Comparison of ENCODE assay signal across 13 cellular contexts in genomic region chr10:119283387-119283786, GRCh38.
DNase-seq lines count a peak whose midpoint lies in the region; ATAC-seq and TF ChIP-seq lines count a peak whose summit lies in the region.
"Had no signal": no experiment of that assay in that cellular context is flagged by ENCODE, and none has a peak within 500 bp of the region (broad histone marks: within the 10 kb centered on the region; RNA-seq: fewer than 3 reads in every experiment).

No MANE protein-coding gene starts in this region.

- H3K9me3 Mint-ChIP-seq in CD4-positive, alpha-beta memory T cell: peaks cover 0 to 2% (median 0%) of the 10 kb centered on the region in 8 donors

- H3K27me3 Mint-ChIP-seq in CD4-positive, alpha-beta memory T cell: no peaks in the 10 kb centered on the region

- H3K4me1 ChIP-seq in CD4-positive, alpha-beta memory T cell (ENCODE audit: insufficient read depth, low read length): peaks cover 70% of the 10 kb centered on the region
- H3K4me1 ChIP-seq in adrenal gland (replicated peaks in 1 of 2) (peaks cover 31 to 62% of the 10 kb centered on the region in 2 donors), ovary (ENCODE audit: insufficient read depth) (peaks cover 50% of the 10 kb centered on the region)

- no peak overlapping the region for H3K4me3 ChIP-seq in CD4-positive, alpha-beta memory T cell (ENCODE audit: low read length in 2 of 2)
- H3K4me3 ChIP-seq in adrenal gland (no peak overlapping the region), ovary (no peak overlapping the region)
- H3K4me3 ChIP-seq: cardiac muscle cell had no signal

- 56 to 74% (median 64%) methylated on average over 5 of the region's 5 CpGs for WGBS in adrenal gland, 4 donors
- 73 to 81% (median 77%) methylated on average over 5 of the region's 5 CpGs for WGBS in ovary, 3 donors

- no peak for DNase-seq in CD4-positive, alpha-beta memory T cell
- DNase-seq in adrenal gland: peak in 6 of 7 donors; percentile 54 to 74 (median 70)
- no peak for DNase-seq in ovary
- DNase-seq in RKO (ENCODE audit: low spot score): no peak
- no peak for DNase-seq in amniotic stem cell (lab: John Stamatoyannopoulos, UW)
- no peak for DNase-seq in activated CD4-positive, alpha-beta T cell treated with anti-CD3 and anti-CD28 coated beads, Interleukin-2, amount 50 U/mL, for 1 hour
- DNase-seq: C1 segment of cervical spinal cord; NCI-H446; OCI-M1; stimulated activated CD4-positive, alpha-beta T cell treated with anti-CD3 and anti-CD28 coated beads, Interleukin-4, amount 100 ng/mL, for 24 hours had no signal

- POLR2A ChIA-PET in CD4-positive, alpha-beta memory T cell (lab: Charles Lee; ENCODE audit: partially characterized antibody): interaction anchor here (0.6 to 2.4 kb wide), 10 partner anchors 9 to 220 kb away, joined by 3 to 9 read pairs (median 4); partner anchors contain the start of gene GRK5

- no peak for TF ChIP-seq EP300 in ovary (IDR thresholded peaks at IDR 0.05)

- no peaks in the 10 kb centered on the region for H3K36me3 ChIP-seq in CD4-positive, alpha-beta memory T cell (ENCODE audit: insufficient read depth, low read length)
- no peaks in the 10 kb centered on the region for H3K36me3 ChIP-seq in adrenal gland (replicated peaks in 1 of 2)
- no peaks in the 10 kb centered on the region for H3K36me3 ChIP-seq in ovary
- H3K36me3 ChIP-seq: cardiac muscle cell had no signal

- no peaks in the 10 kb centered on the region for H3K36me3 Mint-ChIP-seq in CD4-positive, alpha-beta memory T cell

- H3K4me1 Mint-ChIP-seq in CD4-positive, alpha-beta memory T cell: peaks cover 34 to 84% (median 62%) of the 10 kb centered on the region in 4 donors

- TF ChIP-seq CTCF in adrenal gland (IDR thresholded peaks at IDR 0.05) (no peak), ovary (IDR thresholded peaks at IDR 0.05) (no peak)

- H3K27ac Mint-ChIP-seq in CD4-positive, alpha-beta memory T cell: peak overlapping the region; percentile 65 to 94 (median 92)

- H3K4me3 Mint-ChIP-seq in CD4-positive, alpha-beta memory T cell: peak overlapping the region in 7 of 8 donors; percentile 73 to 87 (median 76)

- no peaks in the 10 kb centered on the region for H3K9me3 ChIP-seq in CD4-positive, alpha-beta memory T cell (ENCODE audit: control insufficient read depth in 1 of 2, low read length in 2 of 2)
- H3K9me3 ChIP-seq in adrenal gland (replicated peaks in 1 of 3) (no peaks in the 10 kb centered on the region), ovary (no peaks in the 10 kb centered on the region)

- no peaks in the 10 kb centered on the region for H3K27me3 ChIP-seq in CD4-positive, alpha-beta memory T cell (ENCODE audit: insufficient read depth, low read length)
- H3K27me3 ChIP-seq in adrenal gland (no peaks in the 10 kb centered on the region), ovary (no peaks in the 10 kb centered on the region)
- H3K27me3 ChIP-seq: cardiac muscle cell had no signal

- ATAC-seq in GM21390 (IDR thresholded peaks at IDR 0.05; ENCODE audit: unreplicated experiment) (peak; percentile 10), GM21576 (IDR thresholded peaks at IDR 0.05; ENCODE audit: unreplicated experiment) (no peak)

- CTCF ChIA-PET in CD4-positive, alpha-beta memory T cell (lab: Charles Lee; ENCODE audit: partially characterized antibody): interaction anchor here (1.6 to 2.3 kb wide), 2 partner anchors 10 to 18 kb away, joined by 3 to 10 read pairs; no protein-coding TSS in a partner anchor

- TF ChIP-seq POLR2A in adrenal gland (IDR thresholded peaks at IDR 0.05) (no peak), ovary (IDR thresholded peaks at IDR 0.05) (no peak)

- H3K27ac ChIP-seq in CD4-positive, alpha-beta memory T cell (ENCODE audit: low read depth, low read length): no peak overlapping the region
- H3K27ac ChIP-seq in adrenal gland (peak overlapping the region in 2 of 5 donors; percentile 50 to 70), ovary (peak overlapping the region; percentile 2 to 59)
- H3K27ac ChIP-seq: cardiac muscle cell had no signal

- intact Hi-C loops in CD4-positive, alpha-beta memory T cell (cut with micrococcal nuclease): no loop called here
- intact Hi-C loops in adrenal gland (cut with DNase I): no loop called here
- intact Hi-C loops in ovary (cut with DNase I): loop anchor here in 2 of 4 donors (10.0 kb wide), 2 partner anchors 69 to 131 kb away; no protein-coding TSS in a partner anchor

Comparison
In these comparisons a context has a peak if more than half of its experiments do, and no peak if none do; other contexts are left out.
1. DNase-seq: peak in adrenal gland (6 of 7); none in CD4-positive, alpha-beta memory T cell (0 of 5), ovary (0 of 5), RKO (single experiment), amniotic stem cell (single experiment) and activated CD4-positive, alpha-beta T cell treated with anti-CD3 and anti-CD28 coated beads, Interleukin-2, amount 50 U/mL, for 1 hour (single experiment).